Comparison of ENCODE assay signal across 24 cellular contexts in genomic region chr10:124025152-124025551, GRCh38.
DNase-seq lines count a peak whose midpoint lies in the region; ATAC-seq, FAIRE-seq and TF ChIP-seq lines count a peak whose summit lies in the region.
"Had no signal": no experiment of that assay in that cellular context is flagged by ENCODE, and none has a peak within 500 bp of the region (broad histone marks: within the 10 kb centered on the region; RNA-seq: fewer than 3 reads in every experiment).

No MANE protein-coding gene starts in this region.

- no peak overlapping the region for H2AFZ ChIP-seq in osteoblast (ENCODE audit: low read length)

- H3K4me3 Mint-ChIP-seq in activated CD4-positive, alpha-beta T cell treated with anti-CD3 and anti-CD28 coated beads for 36 hours: no peak overlapping the region
- H3K4me3 Mint-ChIP-seq: activated T-cell treated with anti-CD3 and anti-CD28 coated beads, Interleukin-2, amount 50 U/mL, for 24 hours; effector memory CD8-positive, alpha-beta T cell; neural crest cell; stimulated activated memory B cell treated with anti-CD40 and anti-IgM and Interleukin-4, amounts not matched to agents 10 μg/mL and 1 μg/mL and 100 μg/mL, for 72 hours had no signal

- peak; percentile 63 for ATAC-seq in activated CD4-positive, alpha-beta T cell treated with anti-CD3 and anti-CD28 coated beads for 36 hours
- ATAC-seq: effector memory CD8-positive, alpha-beta T cell; sciatic nerve; stimulated activated memory B cell treated with anti-CD40 and anti-IgM and Interleukin-4, amounts not matched to agents 10 μg/mL and 1 μg/mL and 100 μg/mL, for 72 hours had no signal

- H3K4me3 ChIP-seq in bronchial epithelial cell (ENCODE audit: low read depth, low read length): no peak overlapping the region
- no peak overlapping the region for H3K4me3 ChIP-seq in osteoblast (ENCODE audit: insufficient read depth, low read length)
- H3K4me3 ChIP-seq in prostate gland: no peak overlapping the region
- H3K4me3 ChIP-seq in foreskin fibroblast (ENCODE audit: low read depth in 1 of 2, low read length in 2 of 2): no peak overlapping the region
- H3K4me3 ChIP-seq: HAP-1, K562, SK-N-MC had no signal

- peaks cover 3% of the 10 kb centered on the region for H3K27me3 Mint-ChIP-seq in activated CD4-positive, alpha-beta T cell treated with anti-CD3 and anti-CD28 coated beads for 36 hours
- H3K27me3 Mint-ChIP-seq: stimulated activated memory B cell treated with anti-CD40 and anti-IgM and Interleukin-4, amounts not matched to agents 10 μg/mL and 1 μg/mL and 100 μg/mL, for 72 hours had no signal

- H3K4me1 ChIP-seq in osteoblast (ENCODE audit: insufficient read depth, low read length) (peaks cover 3% of the 10 kb centered on the region), prostate gland (replicated peaks) (no peaks in the 10 kb centered on the region)
- H3K4me1 ChIP-seq: HAP-1 had no signal

- DNase-seq in activated CD4-positive, alpha-beta T cell treated with anti-CD3 and anti-CD28 coated beads for 36 hours: peak; percentile 30
- no peak for DNase-seq in activated CD4-positive, alpha-beta T cell treated with anti-CD3 and anti-CD28 coated beads for 4 hours
- DNase-seq in M059J (ENCODE audit: low read depth): peak; percentile 51
- DNase-seq in bronchial epithelial cell (ENCODE audit: low read depth): peak; percentile 28
- DNase-seq in osteoblast (ENCODE audit: insufficient read length, low spot score, missing footprints): peak; percentile 76
- no peak for DNase-seq in prostate gland (ENCODE audit: low spot score)
- DNase-seq in foreskin fibroblast: no peak
- DNase-seq in germinal center (ENCODE audit: low spot score): no peak
- DNase-seq: activated CD4-positive, CD25-positive, alpha-beta regulatory T cell treated with anti-CD3 and anti-CD28 coated beads, Interleukin-2, amount 50 U/mL, for 72 hours; activated T-cell treated with anti-CD3 and anti-CD28 coated beads, Interleukin-2, amount 50 U/mL, for 24 hours; effector memory CD8-positive, alpha-beta T cell; erythroblast; NCI-H2081 treated with DMSO at 0.1 percent for 48 hours; NCI-H226; RPMI8226; stimulated activated CD4-positive, alpha-beta T cell treated with anti-CD3 and anti-CD28 coated beads, Interleukin-4, amount 100 ng/mL, for 24 hours had no signal

- no peaks in the 10 kb centered on the region for H3K27me3 ChIP-seq in bronchial epithelial cell (ENCODE audit: control insufficient read depth, insufficient read depth, low read length)
- H3K27me3 ChIP-seq in osteoblast (ENCODE audit: insufficient read depth, low read length): no peaks in the 10 kb centered on the region
- no peaks in the 10 kb centered on the region for H3K27me3 ChIP-seq in prostate gland (replicated peaks; ENCODE audit: insufficient read depth)

- TF ChIP-seq CTCF in bronchial epithelial cell (IDR thresholded peaks at IDR 0.05; ENCODE audit: insufficient read depth, low read length, severe bottlenecking) (no peak), osteoblast (IDR thresholded peaks at IDR 0.05; ENCODE audit: extremely low read depth, low read depth, low read length) (no peak), prostate gland (IDR thresholded peaks at IDR 0.05) (no peak), foreskin fibroblast (IDR thresholded peaks at IDR 0.05; ENCODE audit: low read depth, low read length) (no peak)

- peaks cover 1% of the 10 kb centered on the region for H3K36me3 ChIP-seq in bronchial epithelial cell (ENCODE audit: control insufficient read depth, insufficient read depth, low read length)
- no peaks in the 10 kb centered on the region for H3K36me3 ChIP-seq in osteoblast (ENCODE audit: insufficient read depth, low read length)
- peaks cover 0 to 2% of the 10 kb centered on the region in 2 donors for H3K36me3 ChIP-seq in prostate gland
- H3K36me3 ChIP-seq: HAP-1 had no signal

- H3K9me3 Mint-ChIP-seq in activated CD4-positive, alpha-beta T cell treated with anti-CD3 and anti-CD28 coated beads for 36 hours (ENCODE audit: low read depth): no peaks in the 10 kb centered on the region
- H3K9me3 Mint-ChIP-seq: activated T-cell treated with anti-CD3 and anti-CD28 coated beads, Interleukin-2, amount 50 U/mL, for 24 hours; effector memory CD8-positive, alpha-beta T cell; neural crest cell; stimulated activated memory B cell treated with anti-CD40 and anti-IgM and Interleukin-4, amounts not matched to agents 10 μg/mL and 1 μg/mL and 100 μg/mL, for 72 hours had no signal

- H3K4me2 ChIP-seq in osteoblast (ENCODE audit: insufficient read depth, low read length): no peak overlapping the region

- no peak for FAIRE-seq in bronchial epithelial cell (lab: Jason Lieb, UNC)
- FAIRE-seq: K562, TTC549 had no signal

- H3K4me1 Mint-ChIP-seq in activated CD4-positive, alpha-beta T cell treated with anti-CD3 and anti-CD28 coated beads for 36 hours: no peaks in the 10 kb centered on the region

- H3K79me2 ChIP-seq in osteoblast (ENCODE audit: insufficient read depth, low read length): no peaks in the 10 kb centered on the region

- H3K27ac Mint-ChIP-seq in activated CD4-positive, alpha-beta T cell treated with anti-CD3 and anti-CD28 coated beads for 36 hours: no peak overlapping the region
- H3K27ac Mint-ChIP-seq: activated T-cell treated with anti-CD3 and anti-CD28 coated beads, Interleukin-2, amount 50 U/mL, for 24 hours; effector memory CD8-positive, alpha-beta T cell; stimulated activated memory B cell treated with anti-CD40 and anti-IgM and Interleukin-4, amounts not matched to agents 10 μg/mL and 1 μg/mL and 100 μg/mL, for 72 hours had no signal

- POLR2A ChIA-PET in activated CD4-positive, alpha-beta T cell treated with anti-CD3 and anti-CD28 coated beads for 36 hours (lab: Charles Lee): no interaction called here

- CTCF ChIA-PET in activated CD4-positive, alpha-beta T cell treated with anti-CD3 and anti-CD28 coated beads for 36 hours (lab: Charles Lee): interaction anchor here (1.0 kb wide), 1 partner anchor 53 kb away, joined by 3 read pairs; no protein-coding TSS in a partner anchor

- no peaks in the 10 kb centered on the region for H3K36me3 Mint-ChIP-seq in activated CD4-positive, alpha-beta T cell treated with anti-CD3 and anti-CD28 coated beads for 36 hours (ENCODE audit: low read depth)

- intact Hi-C loops in activated CD4-positive, alpha-beta T cell treated with anti-CD3 and anti-CD28 coated beads for 36 hours (cut with DNase I, micrococcal nuclease): no loop called here
- intact Hi-C loops in prostate gland (cut with DNase I): no loop called here

- 76% methylated on average over 5 of the region's 5 CpGs for whole genome bisulfite sequencing in prostate gland

- H3K9me3 ChIP-seq in osteoblast (ENCODE audit: low read depth, low read length) (no peaks in the 10 kb centered on the region), prostate gland (no peaks in the 10 kb centered on the region)
- H3K9me3 ChIP-seq: HAP-1 had no signal

- H3K27ac ChIP-seq in osteoblast (ENCODE audit: low read depth, low read length): no peak overlapping the region
- H3K27ac ChIP-seq in prostate gland: no peak overlapping the region
- H3K27ac ChIP-seq: 22Rv1, SK-N-MC had no signal

- no peaks in the 10 kb centered on the region for H4K20me1 ChIP-seq in osteoblast (ENCODE audit: insufficient read depth, low read length)

- no peak for TF ChIP-seq POLR2A in prostate gland (IDR thresholded peaks at IDR 0.05)

Comparison
In these comparisons a context has a peak if more than half of its experiments do, and no peak if none do; other contexts are left out.
1. DNase-seq: peak in activated CD4-positive, alpha-beta T cell treated with anti-CD3 and anti-CD28 coated beads for 36 hours (single experiment), M059J (single experiment), bronchial epithelial cell (single experiment) and osteoblast (single experiment); none in activated CD4-positive, alpha-beta T cell treated with anti-CD3 and anti-CD28 coated beads for 4 hours (0 of 2), prostate gland (single experiment), foreskin fibroblast (0 of 2) and germinal center (single experiment).